20 cellular contexts compared by ENCODE assay signal in genomic region chr12:111319600-111320232, GRCh38. TPM values are rescaled to one million over a fixed set of nuclear protein-coding genes. Genes with fewer than 3 reads are reported as not detected.
DNase-seq lines count a peak whose midpoint lies in the region; ATAC-seq and TF ChIP-seq lines count a peak whose summit lies in the region.
"Had no signal": no experiment of that assay in that cellular context is flagged by ENCODE, and none has a peak within 500 bp of the region (broad histone marks: within the 10 kb centered on the region; RNA-seq: fewer than 3 reads in every experiment).

No MANE protein-coding gene starts in this region.

- no peak for DNase-seq in stimulated activated naive CD8-positive, alpha-beta T cell treated with anti-CD3 and anti-CD28 coated beads, Interleukin-15, amount 100 ng/mL, for 72 hours
- no peak for DNase-seq in stimulated activated naive CD8-positive, alpha-beta T cell treated with anti-CD3 and anti-CD28 coated beads, Interleukin-15, Interleukin-2, amounts not matched to agents 100 U/mL and 50 U/mL, for 24 hours
- DNase-seq in mesenchymal stem cell = no peak
- DNase-seq in osteoblast (ENCODE audit: insufficient read length, low spot score, missing footprints) = peak; percentile 78
- no peak for DNase-seq in HPDE6-E6E7 (ENCODE audit: extremely low spot score)
- DNase-seq in activated T-cell treated with anti-CD3 and anti-CD28 coated beads, Interleukin-2, amount 50 U/mL, for 48 hours = no peak
- no peak for DNase-seq in progenitor cell of endocrine pancreas (ENCODE audit: low spot score, unreplicated experiment)
- DNase-seq: AML-193; Caco-2; Calu3; CD4-positive, alpha-beta T cell; CD8-positive, alpha-beta T cell; DMS79 treated with DMSO at 0.1 percent for 48 hours; GF-D8 had no signal

- no peak overlapping the region for H2BK5ac ChIP-seq in mesenchymal stem cell (ENCODE audit: low read depth, low read length, poor library complexity, severe bottlenecking)

- H3K9me3 ChIP-seq in mesenchymal stem cell (ENCODE audit: control insufficient read depth, low read length) = no peaks in the 10 kb centered on the region
- no peaks in the 10 kb centered on the region for H3K9me3 ChIP-seq in osteoblast (ENCODE audit: low read depth, low read length)
- H3K9me3 ChIP-seq: A549; BLaER1 treated with 17β-estradiol and CSF1 and Interleukin-3, amounts not matched to agents 10 nM and 100 nM; Caco-2 had no signal

- no peaks in the 10 kb centered on the region for H3K4me1 ChIP-seq in mesenchymal stem cell (ENCODE audit: control insufficient read depth, insufficient read depth, low read depth, low read length)
- H3K4me1 ChIP-seq in osteoblast (ENCODE audit: insufficient read depth, low read length) = no peaks in the 10 kb centered on the region
- H3K4me1 ChIP-seq: A549, Caco-2 had no signal

- no peak overlapping the region for H2AK5ac ChIP-seq in mesenchymal stem cell (ENCODE audit: low read length, severe bottlenecking)

- no peak overlapping the region for H2BK120ac ChIP-seq in mesenchymal stem cell (ENCODE audit: low read depth, low read length)

- no peaks in the 10 kb centered on the region for H4K20me1 ChIP-seq in osteoblast (ENCODE audit: insufficient read depth, low read length)
- H4K20me1 ChIP-seq: BLaER1 treated with 17β-estradiol and CSF1 and Interleukin-3, amounts not matched to agents 10 nM and 100 nM had no signal

- H4K8ac ChIP-seq in mesenchymal stem cell (ENCODE audit: low read length) = peak overlapping the region; percentile 36

- H3K79me1 ChIP-seq in mesenchymal stem cell (replicated peaks; ENCODE audit: low read length, poor library complexity, severe bottlenecking) = no peaks in the 10 kb centered on the region

- no peak overlapping the region for H3K4ac ChIP-seq in mesenchymal stem cell (ENCODE audit: low read depth in 1 of 2, low read length in 2 of 2)

- no peak overlapping the region for H3K23ac ChIP-seq in mesenchymal stem cell (ENCODE audit: low read length in 2 of 2)

- 90% methylated on average over 31 of the region's 31 CpGs for WGBS in mesenchymal stem cell

- no peaks in the 10 kb centered on the region for H3K9me3 Mint-ChIP-seq in stimulated activated naive CD8-positive, alpha-beta T cell treated with anti-CD3 and anti-CD28 coated beads, Interleukin-15, amount 100 ng/mL, for 72 hours
- H3K9me3 Mint-ChIP-seq in progenitor cell of endocrine pancreas (ENCODE audit: low read depth) = no peaks in the 10 kb centered on the region
- H3K9me3 Mint-ChIP-seq: CD4-positive, alpha-beta T cell; CD8-positive, alpha-beta T cell had no signal

- no peaks in the 10 kb centered on the region for H3K27me3 Mint-ChIP-seq in stimulated activated naive CD8-positive, alpha-beta T cell treated with anti-CD3 and anti-CD28 coated beads, Interleukin-15, amount 100 ng/mL, for 72 hours
- H3K27me3 Mint-ChIP-seq in progenitor cell of endocrine pancreas = no peaks in the 10 kb centered on the region

- H3K79me2 ChIP-seq in osteoblast (ENCODE audit: insufficient read depth, low read length) = no peaks in the 10 kb centered on the region

- no peak overlapping the region for H2BK12ac ChIP-seq in mesenchymal stem cell (ENCODE audit: low read length in 2 of 2)

- H3K27ac Mint-ChIP-seq in stimulated activated naive CD8-positive, alpha-beta T cell treated with anti-CD3 and anti-CD28 coated beads, Interleukin-15, amount 100 ng/mL, for 72 hours = no peak overlapping the region
- no peak overlapping the region for H3K27ac Mint-ChIP-seq in progenitor cell of endocrine pancreas
- H3K27ac Mint-ChIP-seq: B cell; CD4-positive, alpha-beta T cell; CD8-positive, alpha-beta T cell had no signal

- H3K27ac ChIP-seq in mesenchymal stem cell (ENCODE audit: low read length, poor library complexity, severe bottlenecking) (no peak overlapping the region), osteoblast (ENCODE audit: low read depth, low read length) (no peak overlapping the region)
- H3K27ac ChIP-seq: 22Rv1; A549; BLaER1 treated with 17β-estradiol and CSF1 and Interleukin-3, amounts not matched to agents 10 nM and 100 nM; C4-2B had no signal

- H3K4me2 ChIP-seq in mesenchymal stem cell (ENCODE audit: low read length, poor library complexity, severe bottlenecking) = no peak overlapping the region
- H3K4me2 ChIP-seq in osteoblast (ENCODE audit: insufficient read depth, low read length) = no peak overlapping the region
- H3K4me2 ChIP-seq: A549 had no signal

- no peak overlapping the region for H3K4me3 ChIP-seq in mesenchymal stem cell (ENCODE audit: insufficient read depth in 1 of 2, low read depth in 1 of 2, low read length in 2 of 2)
- no peak overlapping the region for H3K4me3 ChIP-seq in osteoblast (ENCODE audit: insufficient read depth, low read length)
- H3K4me3 ChIP-seq: A549; BLaER1 treated with 17β-estradiol and CSF1 and Interleukin-3, amounts not matched to agents 10 nM and 100 nM; GM12878 had no signal

- peaks cover 25% of the 10 kb centered on the region for H3K36me3 Mint-ChIP-seq in progenitor cell of endocrine pancreas (ENCODE audit: insufficient read depth)
- H3K36me3 Mint-ChIP-seq: CD8-positive, alpha-beta T cell had no signal

- no peak for TF ChIP-seq CTCF in osteoblast (IDR thresholded peaks at IDR 0.05; ENCODE audit: extremely low read depth, low read depth, low read length)
- TF ChIP-seq CTCF in progenitor cell of endocrine pancreas (IDR thresholded peaks at IDR 0.05; ENCODE audit: unreplicated experiment) = no peak

- no peaks in the 10 kb centered on the region for H3K4me1 Mint-ChIP-seq in stimulated activated naive CD8-positive, alpha-beta T cell treated with anti-CD3 and anti-CD28 coated beads, Interleukin-15, amount 100 ng/mL, for 72 hours
- no peaks in the 10 kb centered on the region for H3K4me1 Mint-ChIP-seq in progenitor cell of endocrine pancreas (ENCODE audit: low read depth)
- H3K4me1 Mint-ChIP-seq: B cell had no signal

- H3K9ac ChIP-seq in mesenchymal stem cell (ENCODE audit: low read length) = no peak overlapping the region
- H3K9ac ChIP-seq: BLaER1 treated with 17β-estradiol and CSF1 and Interleukin-3, amounts not matched to agents 10 nM and 100 nM had no signal

- no peak overlapping the region for H3K4me3 Mint-ChIP-seq in stimulated activated naive CD8-positive, alpha-beta T cell treated with anti-CD3 and anti-CD28 coated beads, Interleukin-15, amount 100 ng/mL, for 72 hours
- H3K4me3 Mint-ChIP-seq in progenitor cell of endocrine pancreas (ENCODE audit: low read depth) = no peak overlapping the region
- H3K4me3 Mint-ChIP-seq: B cell; CD4-positive, alpha-beta T cell; CD8-positive, alpha-beta T cell had no signal

- H3K14ac ChIP-seq in mesenchymal stem cell (ENCODE audit: low read length in 2 of 2) = no peak overlapping the region

- peaks cover 10 to 12% of the 10 kb centered on the region in 2 experiments for H3K27me3 ChIP-seq in mesenchymal stem cell (ENCODE audit: control insufficient read depth in 1 of 2, insufficient read depth in 1 of 2, low read length in 2 of 2)
- H3K27me3 ChIP-seq in osteoblast (ENCODE audit: insufficient read depth, low read length) = peaks cover 8% of the 10 kb centered on the region
- H3K27me3 ChIP-seq: BLaER1 treated with 17β-estradiol and CSF1 and Interleukin-3, amounts not matched to agents 10 nM and 100 nM had no signal

- H2BK15ac ChIP-seq in mesenchymal stem cell (ENCODE audit: low read depth, poor library complexity, severe bottlenecking) = no peak overlapping the region

- H3K18ac ChIP-seq in mesenchymal stem cell (ENCODE audit: low read depth in 1 of 2, low read length in 2 of 2) = no peak overlapping the region

- H2AFZ ChIP-seq in mesenchymal stem cell (ENCODE audit: low read depth, low read length) (no peak overlapping the region), osteoblast (ENCODE audit: low read length) (no peak overlapping the region)

- peak; percentile 60 for ATAC-seq in stimulated activated naive CD8-positive, alpha-beta T cell treated with anti-CD3 and anti-CD28 coated beads, Interleukin-15, amount 100 ng/mL, for 72 hours
- ATAC-seq in stimulated activated naive CD8-positive, alpha-beta T cell treated with anti-CD3 and anti-CD28 coated beads, Interleukin-15, Interleukin-2, amounts not matched to agents 100 U/mL and 50 U/mL, for 24 hours = no peak
- ATAC-seq: A549; CD8-positive, alpha-beta T cell; GM12878 had no signal

- no peak overlapping the region for H4K91ac ChIP-seq in mesenchymal stem cell (ENCODE audit: low read length)

- H3K36me3 ChIP-seq in mesenchymal stem cell (ENCODE audit: control insufficient read depth in 1 of 2, insufficient read depth in 2 of 2, low read depth in 1 of 2, low read length in 2 of 2) (no peaks in the 10 kb centered on the region), osteoblast (ENCODE audit: insufficient read depth, low read length) (no peaks in the 10 kb centered on the region)
- H3K36me3 ChIP-seq: BLaER1 treated with 17β-estradiol and CSF1 and Interleukin-3, amounts not matched to agents 10 nM and 100 nM had no signal

RNA-seq across cellular contexts. Expression of gene PHETA1, which starts 49.2 kb away (rescaled TPM):
- polyA plus RNA-seq in mesenchymal stem cell (2013, experiment 1 of 2) = 6.6 TPM
- polyA plus RNA-seq in mesenchymal stem cell (2013, experiment 2 of 2) = 6.5 TPM
- total RNA-seq in osteoblast (8.3 and 9.1 TPM in 2 replicates), progenitor cell of endocrine pancreas (31.3 and 32.9 TPM in 2 replicates)
